8 cellular contexts compared by ENCODE assay signal in genomic region chr2:64586883-64587481, GRCh38.
DNase-seq lines count a peak whose midpoint lies in the region; ATAC-seq, FAIRE-seq and TF ChIP-seq lines count a peak whose summit lies in the region.

No MANE protein-coding gene starts in this region.

- TF ChIP-seq CTCF in BE2C (IDR thresholded peaks at IDR 0.05; ENCODE audit: low read depth, low read length): peak; percentile 59

- ATAC-seq in left lobe of liver: peak; percentile 85
- no peak for ATAC-seq in GM19397 (IDR thresholded peaks at IDR 0.05; ENCODE audit: unreplicated experiment)

- H3K4me1 ChIP-seq in BE2C: no peaks in the 10 kb centered on the region

- H3K36me3 ChIP-seq in BE2C: no peaks in the 10 kb centered on the region

- DNase-seq in BE2C (no peak), GM19238 (ENCODE audit: insufficient read length, low spot score) (peak; percentile 9), NCI-H82 treated with DMSO at 0.1 percent for 48 hours (lab: John Stamatoyannopoulos, UW; ENCODE audit: unreplicated experiment) (peak; percentile 26), cerebellum (ENCODE audit: low spot score) (peak; percentile 62), left lobe of liver (ENCODE audit: low spot score) (no peak), urothelium cell line (ENCODE audit: low spot score) (peak; percentile 54), GM19240 (ENCODE audit: insufficient read length, low spot score) (no peak)

- no peak overlapping the region for H3K4me3 ChIP-seq in BE2C (ENCODE audit: low read depth, low read length)

- no peaks in the 10 kb centered on the region for H3K9me3 ChIP-seq in BE2C

- no peaks in the 10 kb centered on the region for H3K27me3 ChIP-seq in BE2C

- no peak for FAIRE-seq in urothelium cell line (lab: Jason Lieb, UNC)

Comparison
In these comparisons a context has a peak if more than half of its experiments do, and no peak if none do; other contexts are left out.
1. DNase-seq: peak in GM19238 (single experiment), NCI-H82 treated with DMSO at 0.1 percent for 48 hours (single experiment), cerebellum (single experiment) and urothelium cell line (single experiment); none in BE2C (single experiment), left lobe of liver (single experiment) and GM19240 (single experiment).